Comparison of ENCODE assay signal across 2 cellular contexts in the genomic region with DNA sequence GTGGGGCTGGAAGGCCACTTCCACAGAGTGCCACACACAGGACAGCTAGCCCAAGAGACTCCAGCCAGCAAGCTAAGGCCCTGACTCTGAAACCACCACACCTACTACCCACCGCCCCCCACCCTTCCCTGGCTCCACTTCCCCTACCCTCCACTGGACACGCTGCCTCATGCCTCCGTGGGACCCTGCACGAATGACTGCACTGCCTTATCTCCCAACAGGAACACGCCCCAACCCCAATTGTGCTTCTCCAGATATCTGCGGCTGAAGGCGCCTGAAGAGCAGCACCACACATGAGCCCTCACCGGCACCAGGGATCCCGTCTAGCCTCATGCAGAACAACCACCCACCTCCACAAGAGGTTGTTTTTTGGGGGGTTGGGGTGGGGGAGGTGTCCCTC.
TF ChIP-seq lines count a peak whose summit lies in the region.

No MANE protein-coding gene starts in this region.

TF ChIP-seq in H1, 55 proteins besides CTCF, POLR2A, EP300 and RAD21:
- TF ChIP-seq TAF1 (IDR thresholded peaks at IDR 0.05; ENCODE audit: low read depth, low read length) (0 out of 2 replicates have a peak, but pooled peaks have one; percentile 7), SP4 (IDR thresholded peaks at IDR 0.05; ENCODE audit: low read length) (no peak)

TF ChIP-seq in neural cell, 6 proteins besides CTCF, POLR2A, EP300 and RAD21:
- TF ChIP-seq MXI1 (conservative IDR thresholded peaks at IDR 0.05; ENCODE audit: poor library complexity, severe bottlenecking) (no peak), POLR2AphosphoS5 (IDR thresholded peaks at IDR 0.05) (no peak), EZH2 (IDR thresholded peaks at IDR 0.05; ENCODE audit: borderline replicate concordance, insufficient read depth, low read length, poor library complexity, severe bottlenecking) (no peak), TAF1 (IDR thresholded peaks at IDR 0.05; ENCODE audit: low read depth) (no peak)
- TF ChIP-seq, protein P1, sequence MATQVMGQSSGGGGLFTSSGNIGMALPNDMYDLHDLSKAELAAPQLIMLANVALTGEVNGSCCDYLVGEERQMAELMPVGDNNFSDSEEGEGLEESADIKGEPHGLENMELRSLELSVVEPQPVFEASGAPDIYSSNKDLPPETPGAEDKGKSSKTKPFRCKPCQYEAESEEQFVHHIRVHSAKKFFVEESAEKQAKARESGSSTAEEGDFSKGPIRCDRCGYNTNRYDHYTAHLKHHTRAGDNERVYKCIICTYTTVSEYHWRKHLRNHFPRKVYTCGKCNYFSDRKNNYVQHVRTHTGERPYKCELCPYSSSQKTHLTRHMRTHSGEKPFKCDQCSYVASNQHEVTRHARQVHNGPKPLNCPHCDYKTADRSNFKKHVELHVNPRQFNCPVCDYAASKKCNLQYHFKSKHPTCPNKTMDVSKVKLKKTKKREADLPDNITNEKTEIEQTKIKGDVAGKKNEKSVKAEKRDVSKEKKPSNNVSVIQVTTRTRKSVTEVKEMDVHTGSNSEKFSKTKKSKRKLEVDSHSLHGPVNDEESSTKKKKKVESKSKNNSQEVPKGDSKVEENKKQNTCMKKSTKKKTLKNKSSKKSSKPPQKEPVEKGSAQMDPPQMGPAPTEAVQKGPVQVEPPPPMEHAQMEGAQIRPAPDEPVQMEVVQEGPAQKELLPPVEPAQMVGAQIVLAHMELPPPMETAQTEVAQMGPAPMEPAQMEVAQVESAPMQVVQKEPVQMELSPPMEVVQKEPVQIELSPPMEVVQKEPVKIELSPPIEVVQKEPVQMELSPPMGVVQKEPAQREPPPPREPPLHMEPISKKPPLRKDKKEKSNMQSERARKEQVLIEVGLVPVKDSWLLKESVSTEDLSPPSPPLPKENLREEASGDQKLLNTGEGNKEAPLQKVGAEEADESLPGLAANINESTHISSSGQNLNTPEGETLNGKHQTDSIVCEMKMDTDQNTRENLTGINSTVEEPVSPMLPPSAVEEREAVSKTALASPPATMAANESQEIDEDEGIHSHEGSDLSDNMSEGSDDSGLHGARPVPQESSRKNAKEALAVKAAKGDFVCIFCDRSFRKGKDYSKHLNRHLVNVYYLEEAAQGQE (IDR thresholded peaks at IDR 0.05; ENCODE audit: borderline replicate concordance), result no peak
